In genomic region chr6:17015144-17015543, GRCh38 we compare ENCODE assay signal across 9 cellular contexts.
DNase-seq lines count a peak whose midpoint lies in the region; ATAC-seq and TF ChIP-seq lines count a peak whose summit lies in the region.
"Had no signal": no experiment of that assay in that cellular context is flagged by ENCODE, and none has a peak within 500 bp of the region (broad histone marks: within the 10 kb centered on the region; RNA-seq: fewer than 3 reads in every experiment).

No MANE protein-coding gene starts in this region.

- no peak overlapping the region for H2AFZ ChIP-seq in fibroblast of lung (ENCODE audit: low read length)

- H3K27me3 Mint-ChIP-seq in IgD-negative memory B cell: peaks cover 17% of the 10 kb centered on the region

- no peaks in the 10 kb centered on the region for H3K9me3 ChIP-seq in fibroblast of lung (ENCODE audit: control insufficient read depth, insufficient read depth, low read depth, low read length)
- H3K9me3 ChIP-seq: thoracic aorta had no signal

- peak overlapping the region in 1 of 3 donors; percentile 20 for H3K27ac Mint-ChIP-seq in IgD-negative memory B cell

- H3K9me3 Mint-ChIP-seq in IgD-negative memory B cell: peaks cover 7 to 10% (median 10%) of the 10 kb centered on the region in 3 donors

- no peaks in the 10 kb centered on the region for H3K36me3 ChIP-seq in fibroblast of lung (ENCODE audit: control insufficient read depth, insufficient read depth, low read length)
- H3K36me3 ChIP-seq: thoracic aorta had no signal

- peak; percentile 41 for DNase-seq in GM10266 (ENCODE audit: extremely low spot score)
- peak; percentile 64 to 96 for DNase-seq in fibroblast of lung (ENCODE audit: low read depth in 2 of 2)
- DNase-seq in midbrain (lab: John Stamatoyannopoulos, UW): no peak
- DNase-seq in effector CD8-positive, alpha-beta T cell (lab: John Stamatoyannopoulos, UW): no peak
- no peak for DNase-seq in NCI-H1417 treated with DMSO at 0.1 percent for 48 hours (lab: John Stamatoyannopoulos, UW)
- DNase-seq in COR-L47 (lab: John Stamatoyannopoulos, UW): no peak

- H3K4me2 ChIP-seq in fibroblast of lung (ENCODE audit: extremely low read depth, insufficient read depth, low read length): no peak overlapping the region

- peak overlapping the region in 3 of 4 donors; percentile 44 to 68 (median 55) for H3K4me3 Mint-ChIP-seq in IgD-negative memory B cell

- peak overlapping the region; percentile 18 for H3K27ac ChIP-seq in fibroblast of lung (ENCODE audit: insufficient read depth, low read length)

- H3K36me3 Mint-ChIP-seq in IgD-negative memory B cell: peaks cover 2% of the 10 kb centered on the region

- H3K4me1 ChIP-seq in fibroblast of lung (ENCODE audit: control insufficient read depth, extremely low read depth, insufficient read depth, low read length): peaks cover 26% of the 10 kb centered on the region

- H3K27me3 ChIP-seq in fibroblast of lung (ENCODE audit: control insufficient read depth, insufficient read depth, low read length): no peaks in the 10 kb centered on the region

- TF ChIP-seq CTCF in GM10266 (IDR thresholded peaks at IDR 0.05; ENCODE audit: control insufficient read depth, insufficient read depth, low read depth, missing control alignments) (no peak), fibroblast of lung (conservative IDR thresholded peaks at IDR 0.05 in 1 of 2, IDR thresholded peaks at IDR 0.05 in 1 of 2; ENCODE audit: low read depth in 1 of 2, low read length in 2 of 2) (no peak)

- no peak overlapping the region for H3K4me3 ChIP-seq in fibroblast of lung (replicated peaks in 1 of 4; ENCODE audit: control extremely low read depth in 1 of 4, insufficient read depth in 1 of 4, low read depth in 3 of 4, low read length in 4 of 4)

- H4K20me1 ChIP-seq in fibroblast of lung (ENCODE audit: control insufficient read depth, extremely low read depth, insufficient read depth, low read length): no peaks in the 10 kb centered on the region

- peaks cover 0 to 1% (median 0%) of the 10 kb centered on the region in 3 donors for H3K4me1 Mint-ChIP-seq in IgD-negative memory B cell

- H3K79me2 ChIP-seq in fibroblast of lung (ENCODE audit: control insufficient read depth, insufficient read depth, low read length): no peaks in the 10 kb centered on the region

- peak; percentile 81 for ATAC-seq in GM21515 (IDR thresholded peaks at IDR 0.05; ENCODE audit: unreplicated experiment)

- H3K9ac ChIP-seq in fibroblast of lung (ENCODE audit: insufficient read depth, low read length): no peak overlapping the region

Comparison
In these comparisons a context has a peak if more than half of its experiments do, and no peak if none do; other contexts are left out.
1. DNase-seq: peak in GM10266 (single experiment) and fibroblast of lung (2 of 2); none in midbrain (single experiment), effector CD8-positive, alpha-beta T cell (single experiment), NCI-H1417 treated with DMSO at 0.1 percent for 48 hours (single experiment) and COR-L47 (single experiment).